Comparison of ENCODE assay signal across 8 cellular contexts in the genomic region with DNA sequence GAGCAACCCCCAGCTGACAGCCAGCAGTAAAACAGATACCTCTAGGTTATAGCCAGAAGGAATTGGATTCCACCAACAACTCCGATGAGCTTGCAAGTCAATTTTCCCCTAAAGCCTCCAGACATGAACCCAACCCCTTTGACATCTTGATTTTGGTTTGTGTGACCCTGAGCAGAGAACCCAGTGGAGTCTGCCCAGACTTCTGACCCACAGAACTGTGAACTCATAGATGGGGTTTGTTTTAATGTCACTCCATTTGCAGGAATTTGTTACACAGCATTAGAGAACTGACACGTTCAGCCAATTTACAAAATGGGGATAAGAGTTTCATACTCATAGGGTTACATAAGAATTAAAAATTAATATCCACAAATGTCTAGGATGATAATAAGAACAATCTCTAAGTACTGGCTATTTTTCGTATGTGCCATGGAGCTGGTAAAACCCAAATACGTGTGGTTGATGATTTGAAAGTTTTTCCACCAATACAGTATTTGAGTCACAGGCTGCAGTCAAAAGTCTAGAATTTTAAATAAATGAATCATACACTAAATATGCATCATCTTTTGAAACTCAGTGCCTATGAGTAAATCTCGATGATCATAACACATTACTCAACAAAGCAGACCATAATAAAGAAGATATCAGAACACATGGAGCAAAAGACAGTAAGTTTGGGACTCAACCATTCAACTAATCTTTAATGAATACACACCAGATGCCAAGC.
DNase-seq lines count a peak whose midpoint lies in the region; ATAC-seq, FAIRE-seq and TF ChIP-seq lines count a peak whose summit lies in the region.
"Not testable (repeated sequence)": the region's sequence is repeated elsewhere in the genome, so short reads cannot be mapped to it uniquely, and the experiment has no call there.

No MANE protein-coding gene starts in this region.

- H3K4me3 ChIP-seq in A549; RWPE2 (ENCODE audit: severe bottlenecking); fibroblast of lung (replicated peaks in 1 of 4; ENCODE audit: control extremely low read depth in 1 of 4, insufficient read depth in 1 of 4, low read depth in 3 of 4, low read length in 4 of 4): not testable (repeated sequence)

- TF ChIP-seq RAD21 in A549 (conservative IDR thresholded peaks at IDR 0.05 in 1 of 2, IDR thresholded peaks at IDR 0.05 in 1 of 2), result not testable (repeated sequence)

- not testable (repeated sequence) for H3K4me3 Mint-ChIP-seq in activated CD8-positive, alpha-beta memory T cell treated with anti-CD3 and anti-CD28 coated beads, Interleukin-2, amount 10 ng/mL, durations not matched to agents 7 days and 5 days; stimulated activated naive CD8-positive, alpha-beta T cell treated with anti-CD3 and anti-CD28 coated beads, Interleukin-15, Interleukin-2, amounts not matched to agents 100 ng/mL and 50 ng/mL, for 24 hours

- H3K36me3 Mint-ChIP-seq in activated CD8-positive, alpha-beta memory T cell treated with anti-CD3 and anti-CD28 coated beads, Interleukin-2, amount 10 ng/mL, durations not matched to agents 7 days and 5 days; activated naive CD4-positive, alpha-beta T cell treated with anti-CD3 and anti-CD28 coated beads, Interleukin-2, amount 50 U/mL, for 72 hours; stimulated activated naive CD8-positive, alpha-beta T cell treated with anti-CD3 and anti-CD28 coated beads, Interleukin-15, Interleukin-2, amounts not matched to agents 100 ng/mL and 50 ng/mL, for 24 hours (ENCODE audit: low read depth): not testable (repeated sequence)

- POLR2A ChIA-PET in A549 (lab: Yijun Ruan, JAX), result not testable (repeated sequence)

- H3K9ac ChIP-seq in fibroblast of lung (ENCODE audit: insufficient read depth, low read length), result not testable (repeated sequence)

- TF ChIP-seq EP300 in A549 (IDR thresholded peaks at IDR 0.05), result not testable (repeated sequence)

- not testable (repeated sequence) for TF ChIP-seq POLR2A in A549 (IDR thresholded peaks at IDR 0.05; ENCODE audit: low read length)

- not testable (repeated sequence) for H4K20me1 ChIP-seq in fibroblast of lung (ENCODE audit: control insufficient read depth, extremely low read depth, insufficient read depth, low read length)

- H3K4me1 ChIP-seq in A549; RWPE2 (ENCODE audit: insufficient read depth, poor library complexity, severe bottlenecking); fibroblast of lung (ENCODE audit: control insufficient read depth, extremely low read depth, insufficient read depth, low read length): not testable (repeated sequence)

- H3K4me2 ChIP-seq in A549; fibroblast of lung (ENCODE audit: extremely low read depth, insufficient read depth, low read length): not testable (repeated sequence)

- not testable (repeated sequence) for H3K9me3 Mint-ChIP-seq in activated CD8-positive, alpha-beta memory T cell treated with anti-CD3 and anti-CD28 coated beads, Interleukin-2, amount 10 ng/mL, durations not matched to agents 7 days and 5 days (ENCODE audit: low read depth); activated naive CD4-positive, alpha-beta T cell treated with anti-CD3 and anti-CD28 coated beads, Interleukin-2, amount 50 U/mL, for 72 hours; stimulated activated naive CD8-positive, alpha-beta T cell treated with anti-CD3 and anti-CD28 coated beads, Interleukin-15, Interleukin-2, amounts not matched to agents 100 ng/mL and 50 ng/mL, for 24 hours

- H3K36me3 ChIP-seq in RWPE2 (ENCODE audit: low read depth); fibroblast of lung (ENCODE audit: control insufficient read depth, insufficient read depth, low read length): not testable (repeated sequence)

- not testable (repeated sequence) for H3K9me3 ChIP-seq in A549; RWPE2 (ENCODE audit: severe bottlenecking); fibroblast of lung (ENCODE audit: control insufficient read depth, insufficient read depth, low read depth, low read length)

- not testable (repeated sequence) for FAIRE-seq in A549 (lab: Jason Lieb, UNC)

- not testable (repeated sequence) for H3K27me3 Mint-ChIP-seq in activated CD8-positive, alpha-beta memory T cell treated with anti-CD3 and anti-CD28 coated beads, Interleukin-2, amount 10 ng/mL, durations not matched to agents 7 days and 5 days
- peaks cover 14% of the 10 kb centered on the region for H3K27me3 Mint-ChIP-seq in stimulated activated naive CD8-positive, alpha-beta T cell treated with anti-CD3 and anti-CD28 coated beads, Interleukin-15, Interleukin-2, amounts not matched to agents 100 ng/mL and 50 ng/mL, for 24 hours

- peak; percentile 79 to 82 for ATAC-seq in A549
- peak; percentile 79 for ATAC-seq in RWPE2 (ENCODE audit: low read depth)
- peak; percentile 9 for ATAC-seq in activated CD8-positive, alpha-beta memory T cell treated with anti-CD3 and anti-CD28 coated beads, Interleukin-2, amount 10 ng/mL, durations not matched to agents 7 days and 5 days
- ATAC-seq in activated naive CD4-positive, alpha-beta T cell treated with anti-CD3 and anti-CD28 coated beads, Interleukin-2, amount 50 U/mL, for 72 hours, result peak; percentile 79 to 80
- ATAC-seq in omental fat pad (ENCODE audit: low FRiP score), result peak; percentile 72

- H3K27ac ChIP-seq in A549, result peak overlapping the region in 1 of 2 experiments; percentile 58; a peak in 1 of 6 replicates
- H3K27ac ChIP-seq in RWPE2 (ENCODE audit: poor library complexity, severe bottlenecking); fibroblast of lung (ENCODE audit: insufficient read depth, low read length): not testable (repeated sequence)

- H3K27ac Mint-ChIP-seq in activated CD8-positive, alpha-beta memory T cell treated with anti-CD3 and anti-CD28 coated beads, Interleukin-2, amount 10 ng/mL, durations not matched to agents 7 days and 5 days, result not testable (repeated sequence)
- peak overlapping the region; percentile 71 to 96 for H3K27ac Mint-ChIP-seq in activated naive CD4-positive, alpha-beta T cell treated with anti-CD3 and anti-CD28 coated beads, Interleukin-2, amount 50 U/mL, for 72 hours
- H3K27ac Mint-ChIP-seq in stimulated activated naive CD8-positive, alpha-beta T cell treated with anti-CD3 and anti-CD28 coated beads, Interleukin-15, Interleukin-2, amounts not matched to agents 100 ng/mL and 50 ng/mL, for 24 hours, result peak overlapping the region; percentile 45

- WGBS in A549 (ENCODE audit: missing lambda C conversion rate), result 0% methylated on average over 3 of the region's 5 CpGs

- not testable (repeated sequence) for TF ChIP-seq CTCF in A549 (IDR thresholded peaks at IDR 0.05); RWPE2 (IDR thresholded peaks at IDR 0.05; ENCODE audit: poor library complexity, severe bottlenecking); fibroblast of lung (conservative IDR thresholded peaks at IDR 0.05 in 1 of 2, IDR thresholded peaks at IDR 0.05 in 1 of 2; ENCODE audit: low read depth in 1 of 2, low read length in 2 of 2); omental fat pad (IDR thresholded peaks at IDR 0.05)

- not testable (repeated sequence) for H2AFZ ChIP-seq in fibroblast of lung (ENCODE audit: low read length)

- H3K27me3 ChIP-seq in RWPE2 (ENCODE audit: insufficient read depth, poor library complexity, severe bottlenecking); fibroblast of lung (ENCODE audit: control insufficient read depth, insufficient read depth, low read length): not testable (repeated sequence)

- not testable (repeated sequence) for DNase-seq in A549 (ENCODE audit: low read depth in 1 of 2, low spot score in 1 of 2); RWPE2 (ENCODE audit: low spot score); activated CD8-positive, alpha-beta memory T cell treated with anti-CD3 and anti-CD28 coated beads, Interleukin-2, amount 10 ng/mL, durations not matched to agents 7 days and 5 days; activated naive CD4-positive, alpha-beta T cell treated with anti-CD3 and anti-CD28 coated beads, Interleukin-2, amount 50 U/mL, for 72 hours (ENCODE audit: low spot score in 2 of 2); omental fat pad (ENCODE audit: low spot score)
- DNase-seq in HCEC 1CT (peak; percentile 3), fibroblast of lung (ENCODE audit: low read depth in 2 of 2) (peak; percentile 7 to 10)

- CTCF ChIA-PET in A549 (lab: Yijun Ruan, JAX); activated CD8-positive, alpha-beta memory T cell treated with anti-CD3 and anti-CD28 coated beads, Interleukin-2, amount 10 ng/mL, durations not matched to agents 7 days and 5 days (lab: Charles Lee): not testable (repeated sequence)

- not testable (repeated sequence) for H3K79me2 ChIP-seq in fibroblast of lung (ENCODE audit: control insufficient read depth, insufficient read depth, low read length)

- H3K4me1 Mint-ChIP-seq in activated CD8-positive, alpha-beta memory T cell treated with anti-CD3 and anti-CD28 coated beads, Interleukin-2, amount 10 ng/mL, durations not matched to agents 7 days and 5 days, result peaks cover 32% of the 10 kb centered on the region
- peaks cover 36% of the 10 kb centered on the region for H3K4me1 Mint-ChIP-seq in stimulated activated naive CD8-positive, alpha-beta T cell treated with anti-CD3 and anti-CD28 coated beads, Interleukin-15, Interleukin-2, amounts not matched to agents 100 ng/mL and 50 ng/mL, for 24 hours (ENCODE audit: low read depth)

Comparison
In these comparisons a context has a peak if more than half of its experiments do, and no peak if none do; other contexts are left out.
1. ATAC-seq: peak in every context shown above with its lines; median percentile 80 in A549; 80 in activated naive CD4-positive, alpha-beta T cell treated with anti-CD3 and anti-CD28 coated beads, Interleukin-2, amount 50 U/mL, for 72 hours; 79 in RWPE2; 72 in omental fat pad; 9 in activated CD8-positive, alpha-beta memory T cell treated with anti-CD3 and anti-CD28 coated beads, Interleukin-2, amount 10 ng/mL, durations not matched to agents 7 days and 5 days.